ENCODE assay signal across 2 cellular contexts in the genomic region with DNA sequence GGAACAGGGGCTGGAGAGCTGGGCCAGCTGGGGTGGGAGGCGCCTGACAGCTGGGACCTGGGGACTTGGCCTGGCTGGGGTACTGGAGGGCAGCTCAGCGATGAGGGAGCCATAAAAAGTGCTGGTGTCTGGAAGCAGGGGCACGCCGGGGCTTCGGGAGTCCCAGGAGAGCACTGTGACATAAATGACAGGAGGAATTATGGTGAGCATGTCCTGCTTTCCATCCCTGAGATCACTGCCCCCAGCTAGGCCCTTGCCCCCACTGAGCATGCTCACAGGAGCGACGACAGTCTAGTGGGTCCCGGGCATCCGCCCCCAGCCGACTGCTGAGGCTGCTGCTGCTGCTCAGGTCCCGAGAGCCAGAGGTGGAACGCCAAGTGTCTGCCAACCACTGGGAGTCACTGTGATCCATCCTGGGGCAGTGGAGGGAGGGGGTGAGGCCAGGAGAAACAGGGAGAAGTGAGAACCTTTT.
TF ChIP-seq lines count a peak whose summit lies in the region.

No MANE protein-coding gene starts in this region.

TF ChIP-seq in IMR-90, 13 proteins besides CTCF, POLR2A, EP300 and RAD21:
- TF ChIP-seq MXI1 (IDR thresholded peaks at IDR 0.05; ENCODE audit: borderline replicate concordance, low read depth, low read length) (no peak), SMC3 (IDR thresholded peaks at IDR 0.05; ENCODE audit: low read depth, low read length) (no peak), BHLHE40 (IDR thresholded peaks at IDR 0.05; ENCODE audit: low read depth, low read length) (no peak), CHD1 (IDR thresholded peaks at IDR 0.05; ENCODE audit: low read depth, low read length) (no peak), CEBPB (IDR thresholded peaks at IDR 0.05; ENCODE audit: low read depth, low read length) (no peak), NFE2L2 (IDR thresholded peaks at IDR 0.05; ENCODE audit: low read depth, low read length) (no peak), FOS (IDR thresholded peaks at IDR 0.05; ENCODE audit: low read depth, low read length) (no peak), MAFK (IDR thresholded peaks at IDR 0.05; ENCODE audit: low read depth, low read length) (no peak), RFX5 (IDR thresholded peaks at IDR 0.05; ENCODE audit: low read depth, low read length) (no peak), RCOR1 (IDR thresholded peaks at IDR 0.05; ENCODE audit: insufficient replicate concordance, low read length) (no peak), MAZ (IDR thresholded peaks at IDR 0.05; ENCODE audit: borderline replicate concordance, low read depth, low read length) (no peak)
- TF ChIP-seq, protein P1, sequence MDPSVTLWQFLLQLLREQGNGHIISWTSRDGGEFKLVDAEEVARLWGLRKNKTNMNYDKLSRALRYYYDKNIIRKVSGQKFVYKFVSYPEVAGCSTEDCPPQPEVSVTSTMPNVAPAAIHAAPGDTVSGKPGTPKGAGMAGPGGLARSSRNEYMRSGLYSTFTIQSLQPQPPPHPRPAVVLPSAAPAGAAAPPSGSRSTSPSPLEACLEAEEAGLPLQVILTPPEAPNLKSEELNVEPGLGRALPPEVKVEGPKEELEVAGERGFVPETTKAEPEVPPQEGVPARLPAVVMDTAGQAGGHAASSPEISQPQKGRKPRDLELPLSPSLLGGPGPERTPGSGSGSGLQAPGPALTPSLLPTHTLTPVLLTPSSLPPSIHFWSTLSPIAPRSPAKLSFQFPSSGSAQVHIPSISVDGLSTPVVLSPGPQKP (IDR thresholded peaks at IDR 0.05; ENCODE audit: borderline replicate concordance, low read depth, low read length): no peak
- TF ChIP-seq, protein P2, sequence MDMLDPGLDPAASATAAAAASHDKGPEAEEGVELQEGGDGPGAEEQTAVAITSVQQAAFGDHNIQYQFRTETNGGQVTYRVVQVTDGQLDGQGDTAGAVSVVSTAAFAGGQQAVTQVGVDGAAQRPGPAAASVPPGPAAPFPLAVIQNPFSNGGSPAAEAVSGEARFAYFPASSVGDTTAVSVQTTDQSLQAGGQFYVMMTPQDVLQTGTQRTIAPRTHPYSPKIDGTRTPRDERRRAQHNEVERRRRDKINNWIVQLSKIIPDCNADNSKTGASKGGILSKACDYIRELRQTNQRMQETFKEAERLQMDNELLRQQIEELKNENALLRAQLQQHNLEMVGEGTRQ (IDR thresholded peaks at IDR 0.05; ENCODE audit: low read depth, low read length): no peak

TF ChIP-seq in H1, 55 proteins besides CTCF, POLR2A, EP300 and RAD21:
- no peak for TF ChIP-seq JUN (IDR thresholded peaks at IDR 0.05; ENCODE audit: low read depth, low read length)
- TF ChIP-seq, protein P3, sequence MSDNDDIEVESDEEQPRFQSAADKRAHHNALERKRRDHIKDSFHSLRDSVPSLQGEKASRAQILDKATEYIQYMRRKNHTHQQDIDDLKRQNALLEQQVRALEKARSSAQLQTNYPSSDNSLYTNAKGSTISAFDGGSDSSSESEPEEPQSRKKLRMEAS (IDR thresholded peaks at IDR 0.05): 0 out of 2 replicates have a peak, but pooled peaks have one; percentile 8
